24 cellular contexts compared by ENCODE assay signal in the genomic region with DNA sequence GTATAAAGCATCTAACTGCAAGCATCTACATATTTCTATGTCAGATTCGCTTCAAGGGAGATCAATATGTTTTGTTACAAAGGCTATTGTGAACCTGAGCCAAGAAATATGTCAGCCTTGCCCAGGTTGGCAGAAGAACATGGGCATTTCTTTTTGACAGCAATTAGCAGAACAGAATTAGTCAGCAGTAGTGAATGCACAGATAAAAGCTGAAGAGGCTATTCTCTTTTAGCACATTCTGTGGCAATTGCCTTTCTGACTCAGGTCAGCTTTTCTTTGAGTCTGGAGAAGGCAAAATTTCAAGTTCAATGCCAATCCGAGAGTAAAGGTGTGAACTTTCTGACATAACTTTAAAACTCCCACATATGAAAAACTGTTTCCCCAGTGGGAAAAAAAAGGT.
"Had no signal": no experiment of that assay in that cellular context is flagged by ENCODE, and none has a peak within 500 bp of the region (broad histone marks: within the 10 kb centered on the region; RNA-seq: fewer than 3 reads in every experiment).

No MANE protein-coding gene starts in this region.

- H3K36me3 ChIP-seq: adrenal gland had no signal

- H3K4me1 ChIP-seq: adrenal gland had no signal

- H3K27me3 ChIP-seq: adrenal gland had no signal

- H3K9me3 ChIP-seq: adrenal gland had no signal

- H3K27ac ChIP-seq: adrenal gland, SK-N-MC had no signal

- H3K4me3 ChIP-seq: adrenal gland, SK-N-MC had no signal

- DNase-seq: activated CD4-positive, alpha-beta T cell treated with anti-CD3 and anti-CD28 coated beads for 4 hours; activated CD8-positive, alpha-beta memory T cell treated with anti-CD3 and anti-CD28 coated beads, Interleukin-2, amount 50 U/mL, for 4 hours; activated CD8-positive, alpha-beta T cell treated with anti-CD3 and anti-CD28 coated beads for 36 hours; activated gamma-delta T cell treated with Interleukin-2 at 50 U/mL for 16 hours; activated naive CD4-positive, alpha-beta T cell treated with anti-CD3 and anti-CD28 coated beads, Interleukin-2, amount 10 ng/mL, durations not matched to agents 7 days and 5 days; activated naive CD8-positive, alpha-beta T cell treated with anti-CD3 and anti-CD28 coated beads, Interleukin-2, amount 10 ng/mL, durations not matched to agents 7 days and 5 days; activated T-cell treated with anti-CD3 and anti-CD28 coated beads, Interleukin-2, amount 50 U/mL, for 72 hours; adrenal gland; anterior cingulate cortex; central memory CD4-positive, alpha-beta T cell; IMR-90; Kasumi-1; KBM-7; NCI-H1092 treated with DMSO at 0.1 percent for 48 hours; NCI-H1417 treated with DMSO at 0.1 percent for 48 hours; NCI-H1694 treated with DMSO at 0.1 percent for 48 hours; NCI-H2029 treated with DMSO at 0.1 percent for 48 hours; NCI-H2171; NCI-H2227 treated with DMSO at 0.1 percent for 48 hours; NCI-H510A; NCI-H526 treated with DMSO at 0.1 percent for 48 hours; NCI-H82; SW 1271 had no signal
